In genomic region chr21:46021398-46021797, GRCh38 we compare ENCODE assay signal across 20 cellular contexts. TPM values are rescaled to one million over a fixed set of nuclear protein-coding genes. Genes with fewer than 3 reads are reported as not detected.
DNase-seq lines count a peak whose midpoint lies in the region; TF ChIP-seq lines count a peak whose summit lies in the region.
"Had no signal": no experiment of that assay in that cellular context is flagged by ENCODE, and none has a peak within 500 bp of the region (broad histone marks: within the 10 kb centered on the region; RNA-seq: fewer than 3 reads in every experiment).

No MANE protein-coding gene starts in this region.

- DNase-seq in activated T-cell treated with anti-CD3 and anti-CD28 coated beads, Interleukin-2, amount 50 U/mL, for 24 hours = peak; percentile 23
- DNase-seq in activated T-cell treated with anti-CD3 and anti-CD28 coated beads for 4 hours = no peak
- peak; percentile 32 for DNase-seq in fibroblast of gingiva (ENCODE audit: low read depth)
- no peak for DNase-seq in neural progenitor cell (ENCODE audit: low spot score)
- DNase-seq in tibial nerve (ENCODE audit: low spot score in 2 of 2) = no peak
- no peak for DNase-seq in COLO668 (lab: John Stamatoyannopoulos, UW; ENCODE audit: unreplicated experiment)
- no peak for DNase-seq in activated CD4-positive, alpha-beta T cell treated with anti-CD3 and anti-CD28 coated beads, Interleukin-2, amount 50 U/mL, for 1 hour
- no peak for DNase-seq in NCI-H345 (lab: John Stamatoyannopoulos, UW)
- DNase-seq: activated naive CD4-positive, alpha-beta T cell treated with anti-CD3 and anti-CD28 coated beads, Interleukin-2, amount 50 U/mL, for 16 hours; CD4-positive, alpha-beta T cell; foreskin keratinocyte; HCEC 1CT; NCI-H1048; NCI-H187 treated with DMSO at 0.1 percent for 48 hours; stimulated activated CD4-positive, alpha-beta T cell treated with anti-CD3 and anti-CD28 coated beads, Interleukin-4, amount 100 ng/mL, for 4 hours; stimulated activated naive CD4-positive, alpha-beta T cell; tibial artery had no signal

- H2AFZ ChIP-seq in neural progenitor cell (replicated peaks) = no peak overlapping the region

- no peak overlapping the region for H3K27ac Mint-ChIP-seq in activated T-cell treated with anti-CD3 and anti-CD28 coated beads, Interleukin-2, amount 50 U/mL, for 24 hours
- H3K27ac Mint-ChIP-seq in neural progenitor cell = peak overlapping the region; percentile 5
- H3K27ac Mint-ChIP-seq: CD4-positive, alpha-beta T cell had no signal

- H3K79me2 ChIP-seq in neural progenitor cell (ENCODE audit: low read depth) = no peaks in the 10 kb centered on the region

- no peak for TF ChIP-seq EP300 in tibial nerve (IDR thresholded peaks at IDR 0.05)

- 84 to 89% methylated on average over 7 of the region's 7 CpGs for WGBS in tibial nerve, 2 donors

- H3K4me1 ChIP-seq in neural progenitor cell (no peaks in the 10 kb centered on the region), tibial nerve (peaks cover 0 to 7% (median 0%) of the 10 kb centered on the region in 4 donors)
- H3K4me1 ChIP-seq: ascending aorta, foreskin keratinocyte, tibial artery had no signal

- H3K27me3 ChIP-seq in neural progenitor cell (no peaks in the 10 kb centered on the region), tibial nerve (no peaks in the 10 kb centered on the region)
- H3K27me3 ChIP-seq: ascending aorta, tibial artery had no signal

- H3K9me3 Mint-ChIP-seq in activated T-cell treated with anti-CD3 and anti-CD28 coated beads, Interleukin-2, amount 50 U/mL, for 24 hours = no peaks in the 10 kb centered on the region
- H3K9me3 Mint-ChIP-seq in neural progenitor cell = no peaks in the 10 kb centered on the region
- H3K9me3 Mint-ChIP-seq: CD4-positive, alpha-beta T cell had no signal

- H4K20me1 ChIP-seq in neural progenitor cell (ENCODE audit: low read depth) = no peaks in the 10 kb centered on the region

- no peak overlapping the region for H3K4me2 ChIP-seq in neural progenitor cell

- H3K4me1 Mint-ChIP-seq in activated T-cell treated with anti-CD3 and anti-CD28 coated beads, Interleukin-2, amount 50 U/mL, for 24 hours (ENCODE audit: low read depth) = peaks cover 6% of the 10 kb centered on the region
- H3K4me1 Mint-ChIP-seq in neural progenitor cell = peaks cover 18% of the 10 kb centered on the region

- no peaks in the 10 kb centered on the region for H3K36me3 Mint-ChIP-seq in activated T-cell treated with anti-CD3 and anti-CD28 coated beads, Interleukin-2, amount 50 U/mL, for 24 hours (ENCODE audit: low read depth)
- H3K36me3 Mint-ChIP-seq in neural progenitor cell = no peaks in the 10 kb centered on the region

- H3K9ac ChIP-seq in neural progenitor cell = no peak overlapping the region

- H3K4me3 ChIP-seq in neural progenitor cell = no peak overlapping the region
- no peak overlapping the region for H3K4me3 ChIP-seq in tibial nerve
- H3K4me3 ChIP-seq: ascending aorta, mucosa of descending colon, tibial artery had no signal

- H3K36me3 ChIP-seq in neural progenitor cell (no peaks in the 10 kb centered on the region), tibial nerve (no peaks in the 10 kb centered on the region)
- H3K36me3 ChIP-seq: ascending aorta, tibial artery had no signal

- no peak for TF ChIP-seq POLR2A in tibial nerve (IDR thresholded peaks at IDR 0.05)

- H3K9me3 ChIP-seq in neural progenitor cell (ENCODE audit: low read depth) = no peaks in the 10 kb centered on the region
- H3K9me3 ChIP-seq in tibial nerve = no peaks in the 10 kb centered on the region
- H3K9me3 ChIP-seq: ascending aorta, mucosa of descending colon, tibial artery had no signal

- H3K27me3 Mint-ChIP-seq in activated T-cell treated with anti-CD3 and anti-CD28 coated beads, Interleukin-2, amount 50 U/mL, for 24 hours = peaks cover 60% of the 10 kb centered on the region
- peaks cover 3% of the 10 kb centered on the region for H3K27me3 Mint-ChIP-seq in neural progenitor cell (ENCODE audit: insufficient read depth, low read depth)

- H3K4me3 Mint-ChIP-seq in activated T-cell treated with anti-CD3 and anti-CD28 coated beads, Interleukin-2, amount 50 U/mL, for 24 hours = no peak overlapping the region
- H3K4me3 Mint-ChIP-seq in neural progenitor cell = no peak overlapping the region
- H3K4me3 Mint-ChIP-seq: CD4-positive, alpha-beta T cell had no signal

- TF ChIP-seq CTCF in neural progenitor cell (IDR thresholded peaks at IDR 0.05) = no peak
- TF ChIP-seq CTCF in tibial nerve (IDR thresholded peaks at IDR 0.05) = no peak

- H3K27ac ChIP-seq in neural progenitor cell = no peak overlapping the region
- H3K27ac ChIP-seq in tibial nerve = peak overlapping the region in 3 of 4 donors; percentile 43 to 77 (median 55)
- H3K27ac ChIP-seq: 22Rv1, foreskin keratinocyte, tibial artery had no signal

- H3F3A ChIP-seq in neural progenitor cell (ENCODE audit: low read depth) = no peaks in the 10 kb centered on the region

RNA-seq across cellular contexts. Expression of gene COL6A1, which starts 39.8 kb away (rescaled TPM):
- total RNA-seq in neural progenitor cell (ENCODE audit: low replicate concordance) = 12.6 and 52.2 TPM in 2 replicates
- 100 to 1,000 TPM; 356 to 669 (median 427) TPM for total RNA-seq in tibial nerve

Comparison
In these comparisons a context has a peak if more than half of its experiments do, and no peak if none do; other contexts are left out.
1. DNase-seq: peak in activated T-cell treated with anti-CD3 and anti-CD28 coated beads, Interleukin-2, amount 50 U/mL, for 24 hours (single experiment) and fibroblast of gingiva (single experiment); none in activated T-cell treated with anti-CD3 and anti-CD28 coated beads for 4 hours (single experiment), neural progenitor cell (single experiment), tibial nerve (0 of 2), COLO668 (single experiment), activated CD4-positive, alpha-beta T cell treated with anti-CD3 and anti-CD28 coated beads, Interleukin-2, amount 50 U/mL, for 1 hour (single experiment) and NCI-H345 (single experiment).